24 cellular contexts compared by ENCODE assay signal in the genomic region with DNA sequence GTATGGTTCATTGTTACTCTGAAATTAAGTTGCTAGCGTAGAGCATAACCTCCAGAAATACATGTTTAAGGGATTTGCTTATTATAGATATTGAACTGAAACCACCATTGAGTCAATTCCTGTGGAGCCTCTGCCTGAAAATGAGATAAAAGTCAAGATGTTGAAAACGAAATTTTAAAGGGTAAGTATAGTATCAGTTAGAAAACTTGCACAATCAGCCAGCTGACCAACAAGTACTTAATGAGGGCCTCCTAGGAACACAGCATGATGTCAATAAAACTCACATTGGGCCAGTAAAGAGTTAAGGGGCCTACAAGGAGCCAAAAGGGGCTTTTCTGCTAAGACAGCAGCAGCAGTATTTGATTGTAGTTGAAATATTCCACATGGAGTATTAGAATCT.
"Had no signal": no experiment of that assay in that cellular context is flagged by ENCODE, and none has a peak within 500 bp of the region (broad histone marks: within the 10 kb centered on the region; RNA-seq: fewer than 3 reads in every experiment).

No MANE protein-coding gene starts in this region.

- H3K4me3 ChIP-seq: dorsolateral prefrontal cortex, gastroesophageal sphincter, heart left ventricle, hepatocyte, lung, ovary, psoas muscle, sigmoid colon, skin epidermis, spleen, thoracic aorta, tibial nerve, upper lobe of right lung, uterus had no signal

- ATAC-seq: foreskin keratinocyte; gastroesophageal sphincter; heart left ventricle; left lobe of liver; natural killer cell; psoas muscle; right cardiac atrium; stimulated activated naive B cell treated with anti-CD40 and anti-IgM and Interleukin-4, amounts not matched to agents 10 μg/mL and 1 μg/mL and 100 μg/mL, for 72 hours; upper lobe of right lung had no signal

- H3K9me3 ChIP-seq: gastroesophageal sphincter, heart left ventricle, ovary, psoas muscle, sigmoid colon, spleen, thoracic aorta, tibial nerve, upper lobe of right lung, uterus had no signal

- H3K27ac ChIP-seq: dorsolateral prefrontal cortex, foreskin keratinocyte, gastroesophageal sphincter, heart left ventricle, hepatocyte, ovary, psoas muscle, sigmoid colon, skin epidermis, spleen, thoracic aorta, tibial nerve, upper lobe of right lung, uterus had no signal

- H3K79me2 ChIP-seq: hepatocyte had no signal

- H3K36me3 ChIP-seq: gastroesophageal sphincter, heart left ventricle, ovary, sigmoid colon, spleen, thoracic aorta, tibial nerve, upper lobe of right lung, uterus had no signal

- DNase-seq: dorsolateral prefrontal cortex; effector CD4-positive, alpha-beta T cell; foreskin keratinocyte; heart left ventricle; kidney; natural killer cell; occipital lobe; ovary; posterior cingulate gyrus; psoas muscle; right cardiac atrium; sigmoid colon; spleen; stimulated activated CD4-positive, alpha-beta T cell treated with anti-CD3 and anti-CD28 coated beads, Interleukin-2, amount 100 ng/mL, for 48 hours; stimulated activated naive B cell treated with anti-CD40 and anti-IgM and Interleukin-4, amounts not matched to agents 10 μg/mL and 1 μg/mL and 100 μg/mL, for 72 hours; upper lobe of right lung; uterus had no signal

- H2AFZ ChIP-seq: hepatocyte had no signal

- H3K4me1 ChIP-seq: foreskin keratinocyte, gastroesophageal sphincter, heart left ventricle, psoas muscle, sigmoid colon, spleen, tibial nerve, upper lobe of right lung, uterus had no signal

- H3K4me2 ChIP-seq: hepatocyte had no signal

- H3K27me3 ChIP-seq: dorsolateral prefrontal cortex, foreskin keratinocyte, gastroesophageal sphincter, heart left ventricle, hepatocyte, ovary, sigmoid colon, spleen, tibial nerve, upper lobe of right lung, uterus had no signal
